9 cellular contexts compared by ENCODE assay signal in genomic region chr19:934865-935422, GRCh38. TPM values are rescaled to one million over a fixed set of nuclear protein-coding genes. Genes with fewer than 3 reads are reported as not detected.
DNase-seq lines count a peak whose midpoint lies in the region; ATAC-seq, FAIRE-seq and TF ChIP-seq lines count a peak whose summit lies in the region.
"Had no signal": no experiment of that assay in that cellular context is flagged by ENCODE, and none has a peak within 500 bp of the region (broad histone marks: within the 10 kb centered on the region; RNA-seq: fewer than 3 reads in every experiment).

No MANE protein-coding gene starts in this region.

- TF ChIP-seq CTCF in C4-2B (conservative IDR thresholded peaks at IDR 0.05) = no peak
- no peak for TF ChIP-seq CTCF in Peyer's patch (IDR thresholded peaks at IDR 0.05)
- TF ChIP-seq CTCF in foreskin fibroblast (IDR thresholded peaks at IDR 0.05; ENCODE audit: low read depth, low read length) = no peak
- no peak for TF ChIP-seq CTCF in pancreas (IDR thresholded peaks at IDR 0.05)

- H3K4me3 ChIP-seq in Peyer's patch (no peak overlapping the region), foreskin fibroblast (ENCODE audit: low read depth in 1 of 2, low read length in 2 of 2) (no peak overlapping the region), pancreas (no peak overlapping the region)

- H3K36me3 ChIP-seq in Peyer's patch (no peaks in the 10 kb centered on the region), pancreas (no peaks in the 10 kb centered on the region)

- H3K27ac ChIP-seq in C4-2B (peak overlapping the region; percentile 42), Peyer's patch (peak overlapping the region in 3 of 4 donors; percentile 38 to 60 (median 54)), pancreas (peak overlapping the region; percentile 67 to 76 (median 70))

- no peak for TF ChIP-seq POLR2A in Peyer's patch (IDR thresholded peaks at IDR 0.05)

- FAIRE-seq in pancreas (lab: Jason Lieb, UNC) = no peak
- no peak for FAIRE-seq in RCC 7860 (lab: Jason Lieb, UNC)

- intact Hi-C loops in pancreas (cut with DNase I) = no loop called here

- ATAC-seq in pancreas (peak; percentile 95 to 97 (median 96)), GM21723 (IDR thresholded peaks at IDR 0.05; ENCODE audit: unreplicated experiment) (no peak), HG02571 (IDR thresholded peaks at IDR 0.05; ENCODE audit: unreplicated experiment) (no peak)

- no peaks in the 10 kb centered on the region for H3K9me3 ChIP-seq in Peyer's patch
- H3K9me3 ChIP-seq in pancreas = no peaks in the 10 kb centered on the region

- H3K4me1 ChIP-seq in Peyer's patch (peaks cover 11 to 36% (median 18%) of the 10 kb centered on the region in 4 donors), pancreas (peaks cover 22 to 39% (median 35%) of the 10 kb centered on the region in 3 donors)

- no peaks in the 10 kb centered on the region for H3K27me3 ChIP-seq in Peyer's patch
- H3K27me3 ChIP-seq in pancreas = no peaks in the 10 kb centered on the region

- WGBS in pancreas, 2 donors = 2 to 3% methylated on average over 29 of the region's 29 CpGs

- DNase-seq in Peyer's patch (peak in 2 of 3 donors; percentile 80 to 85), foreskin fibroblast (peak; percentile 60 to 85), pancreas (peak; percentile 96 to 99 (median 98)), RCC 7860 (ENCODE audit: low spot score) (no peak), RPMI8226 (no peak)
- DNase-seq: activated naive CD4-positive, alpha-beta T cell treated with Interleukin-2 at 50 U/mL for 16 hours had no signal

RNA-seq across cellular contexts. Expression of gene ARID3A, which starts 9.1 kb away (rescaled TPM):
- total RNA-seq in Peyer's patch (10 to 100 TPM in 1 of 4 donors, 1 to 10 TPM in 3; 2.8 to 11.0 (median 4.9) TPM), pancreas (1 to 10 TPM; 6.5 to 8.5 (median 7.3) TPM)
- polyA plus RNA-seq in pancreas = 1 to 10 TPM; 4.6 to 5.2 TPM

RNA-seq across cellular contexts. Expression of gene KISS1R, which starts 17.8 kb away (rescaled TPM):
- total RNA-seq in Peyer's patch (not detected), pancreas (1 to 10 TPM in 1 of 6 donors, under 1 TPM in 4, not detected in 1; 0.16 to 1.0 (median 0.25) TPM)
- under 1 TPM in 1 of 2 donors, not detected in 1; 0.80 TPM for polyA plus RNA-seq in pancreas

RNA-seq across cellular contexts. Expression of gene R3HDM4, which starts 21.9 kb away (rescaled TPM):
- total RNA-seq in Peyer's patch (10 to 100 TPM; 20.8 to 43.5 (median 34.8) TPM), pancreas (10 to 100 TPM; 21.6 to 36.7 (median 29.2) TPM)
- polyA plus RNA-seq in pancreas = 10 to 100 TPM; 56.0 to 57.2 TPM

RNA-seq across cellular contexts. Expression of gene RNU6-9, which starts 41.7 kb away (rescaled TPM):
- not detected for total RNA-seq in Peyer's patch
- total RNA-seq in pancreas = not detected
- polyA plus RNA-seq in pancreas = not detected

RNA-seq across cellular contexts. Expression of gene MED16, which starts 42.0 kb away (rescaled TPM):
- total RNA-seq in Peyer's patch = 10 to 100 TPM; 60.2 to 83.6 (median 65.3) TPM
- total RNA-seq in pancreas = 10 to 100 TPM; 23.0 to 46.5 (median 33.5) TPM
- polyA plus RNA-seq in pancreas = 100 to 1,000 TPM; 139 to 147 TPM

Comparison
In these comparisons a context has a peak if more than half of its experiments do, and no peak if none do; other contexts are left out.
1. DNase-seq: peak in Peyer's patch (2 of 3), foreskin fibroblast (2 of 2) and pancreas (6 of 6); none in RCC 7860 (single experiment) and RPMI8226 (single experiment).
2. ATAC-seq: peak in pancreas (4 of 4); none in GM21723 (single experiment) and HG02571 (single experiment).
3. Peak in every context shown above with its lines, with median percentiles within 50 percentile points of each other: H3K27ac ChIP-seq.